ENCODE assay signal across 8 cellular contexts in the genomic region with DNA sequence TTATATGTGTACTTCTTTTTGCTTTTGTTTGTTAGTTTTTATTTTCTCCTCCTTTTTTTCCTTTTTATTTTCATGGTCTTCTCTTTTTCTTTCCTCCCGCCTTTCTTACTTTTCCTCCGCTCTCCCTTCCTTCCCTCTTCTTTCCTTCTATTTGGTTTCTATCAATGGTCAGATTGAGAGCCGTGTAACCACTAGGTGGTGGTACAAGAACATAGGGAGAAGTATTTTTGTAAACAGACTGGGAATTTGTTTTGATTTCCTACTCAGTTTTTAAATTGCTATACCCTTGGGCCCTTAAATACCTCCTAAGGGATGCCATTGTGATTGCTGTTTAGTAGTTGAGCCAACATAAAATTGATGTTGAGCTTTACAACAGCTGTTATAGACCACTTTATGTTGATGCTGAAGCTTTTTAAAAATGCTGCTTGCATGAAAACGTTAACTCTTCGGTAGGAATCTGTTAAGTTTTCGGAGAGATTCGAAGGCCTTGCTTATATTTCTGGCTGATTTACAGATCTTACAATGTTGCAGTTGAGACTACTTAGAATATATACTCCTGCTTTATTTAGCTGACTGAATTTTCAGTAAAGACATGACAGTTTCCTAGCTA.
DNase-seq lines count a peak whose midpoint lies in the region; ATAC-seq and TF ChIP-seq lines count a peak whose summit lies in the region.

No MANE protein-coding gene starts in this region.

- peak; percentile 49 for ATAC-seq in CD4-positive, alpha-beta T cell (ENCODE audit: poor library complexity)
- no peak for ATAC-seq in activated naive CD8-positive, alpha-beta T cell treated with anti-CD3 and anti-CD28 coated beads, Interleukin-2, amount 50 U/mL, for 24 hours
- ATAC-seq in GM18520 (IDR thresholded peaks at IDR 0.05; ENCODE audit: unreplicated experiment), result no peak

- CTCF ChIA-PET in CD4-positive, alpha-beta T cell (lab: Charles Lee), result interaction anchor here (0.7 to 3.8 kb wide), 19 partner anchors 18 to 374 kb away, joined by 3 to 24 read pairs (median 4); a partner anchor contains a TSS

- TF ChIP-seq CTCF in CD4-positive, alpha-beta T cell (IDR thresholded peaks at IDR 0.05), result peak; percentile 98
- peak; percentile 69 for TF ChIP-seq CTCF in GM20000 (IDR thresholded peaks at IDR 0.05; ENCODE audit: extremely low read depth, missing control alignments)

- no peak overlapping the region for H3K4me3 Mint-ChIP-seq in CD4-positive, alpha-beta T cell
- H3K4me3 Mint-ChIP-seq in activated naive CD8-positive, alpha-beta T cell treated with anti-CD3 and anti-CD28 coated beads, Interleukin-2, amount 50 U/mL, for 24 hours, result no peak overlapping the region

- H3K27me3 Mint-ChIP-seq in CD4-positive, alpha-beta T cell, result no peaks in the 10 kb centered on the region
- no peaks in the 10 kb centered on the region for H3K27me3 Mint-ChIP-seq in activated naive CD8-positive, alpha-beta T cell treated with anti-CD3 and anti-CD28 coated beads, Interleukin-2, amount 50 U/mL, for 24 hours

- no peaks in the 10 kb centered on the region for H3K9me3 ChIP-seq in CD4-positive, alpha-beta T cell (ENCODE audit: control insufficient read depth, low read length)

- H3K27ac Mint-ChIP-seq in CD4-positive, alpha-beta T cell, result no peak overlapping the region
- peak overlapping the region; percentile 10 for H3K27ac Mint-ChIP-seq in activated naive CD8-positive, alpha-beta T cell treated with anti-CD3 and anti-CD28 coated beads, Interleukin-2, amount 50 U/mL, for 24 hours

- POLR2A ChIA-PET in CD4-positive, alpha-beta T cell (lab: Charles Lee), result interaction anchor here (0.9 to 4.3 kb wide), 11 partner anchors 16 to 357 kb away, joined by 3 to 24 read pairs (median 4); a partner anchor contains a TSS

- peaks cover 43% of the 10 kb centered on the region for H3K4me1 Mint-ChIP-seq in CD4-positive, alpha-beta T cell (ENCODE audit: low read depth)
- H3K4me1 Mint-ChIP-seq in activated naive CD8-positive, alpha-beta T cell treated with anti-CD3 and anti-CD28 coated beads, Interleukin-2, amount 50 U/mL, for 24 hours, result peaks cover 49% of the 10 kb centered on the region

- no peaks in the 10 kb centered on the region for H3K36me3 Mint-ChIP-seq in CD4-positive, alpha-beta T cell (ENCODE audit: low read depth)
- no peaks in the 10 kb centered on the region for H3K36me3 Mint-ChIP-seq in activated naive CD8-positive, alpha-beta T cell treated with anti-CD3 and anti-CD28 coated beads, Interleukin-2, amount 50 U/mL, for 24 hours (ENCODE audit: low read depth)

- no peaks in the 10 kb centered on the region for H3K9me3 Mint-ChIP-seq in CD4-positive, alpha-beta T cell
- H3K9me3 Mint-ChIP-seq in activated naive CD8-positive, alpha-beta T cell treated with anti-CD3 and anti-CD28 coated beads, Interleukin-2, amount 50 U/mL, for 24 hours, result peaks cover 1% of the 10 kb centered on the region

- no peak overlapping the region for H3K27ac ChIP-seq in CD4-positive, alpha-beta T cell (ENCODE audit: low read depth, low read length)

- no peak for DNase-seq in CD4-positive, alpha-beta T cell
- peak; percentile 9 for DNase-seq in GM20000 (ENCODE audit: low spot score)
- DNase-seq in NCI-H446 (lab: John Stamatoyannopoulos, UW), result peak; percentile 81 to 86
- DNase-seq in activated naive CD8-positive, alpha-beta T cell treated with anti-CD3 and anti-CD28 coated beads, Interleukin-2, amount 50 U/mL, for 24 hours, result no peak
- DNase-seq in iPS-NIHi11 (ENCODE audit: low spot score), result peak; percentile 42
- peak; percentile 81 for DNase-seq in superior temporal gyrus (ENCODE audit: extremely low spot score)
- no peak for DNase-seq in stimulated activated CD4-positive, alpha-beta T cell treated with anti-CD3 and anti-CD28 coated beads, Interleukin-12 subunit alpha, Interleukin-12 subunit beta, amount 100 ng/mL, for 4 hours

- intact Hi-C loops in CD4-positive, alpha-beta T cell (cut with DNase I, micrococcal nuclease), result loop anchor here (1.0 to 10.0 kb wide), 9 partner anchors 38 to 608 kb away; a partner anchor contains a TSS

- no peaks in the 10 kb centered on the region for H3K27me3 ChIP-seq in CD4-positive, alpha-beta T cell (ENCODE audit: control insufficient read depth, insufficient read depth, low read length)

Comparison
In these comparisons a context has a peak if more than half of its experiments do, and no peak if none do; other contexts are left out.
1. DNase-seq: peak in GM20000 (single experiment), NCI-H446 (2 of 2), iPS-NIHi11 (single experiment) and superior temporal gyrus (single experiment); none in CD4-positive, alpha-beta T cell (0 of 10), activated naive CD8-positive, alpha-beta T cell treated with anti-CD3 and anti-CD28 coated beads, Interleukin-2, amount 50 U/mL, for 24 hours (single experiment) and stimulated activated CD4-positive, alpha-beta T cell treated with anti-CD3 and anti-CD28 coated beads, Interleukin-12 subunit alpha, Interleukin-12 subunit beta, amount 100 ng/mL, for 4 hours (single experiment).